28 cellular contexts compared by ENCODE assay signal in genomic region chr19:40415799-40416198, GRCh38. TPM values are rescaled to one million over a fixed set of nuclear protein-coding genes. Genes with fewer than 3 reads are reported as not detected.
DNase-seq lines count a peak whose midpoint lies in the region; ATAC-seq, FAIRE-seq and TF ChIP-seq lines count a peak whose summit lies in the region.
"Had no signal": no experiment of that assay in that cellular context is flagged by ENCODE, and none has a peak within 500 bp of the region (broad histone marks: within the 10 kb centered on the region; RNA-seq: fewer than 3 reads in every experiment).

No MANE protein-coding gene starts in this region.

- H3K4me3 ChIP-seq in left ventricle myocardium inferior (no peak overlapping the region), GM12878 (no peak overlapping the region), mesenchymal stem cell (ENCODE audit: insufficient read depth in 1 of 2, low read depth in 1 of 2, low read length in 2 of 2) (no peak overlapping the region), sigmoid colon (no peak overlapping the region)
- H3K4me3 ChIP-seq: body of pancreas, esophagus muscularis mucosa, HAP-1, mucosa of descending colon, spleen, vagina had no signal

- RAD21 ChIA-PET in GM12878 (lab: Charles Lee; ENCODE audit: unreplicated experiment), result interaction anchor here (0.7 to 0.9 kb wide), 2 partner anchors 27 to 67 kb away, joined by 3 read pairs; partner anchors contain the start of genes C19orf47 and PLD3

- intact Hi-C loops in left ventricle myocardium inferior (cut with micrococcal nuclease), result no loop called here
- intact Hi-C loops in Right ventricle myocardium inferior (cut with DNase I), result no loop called here
- intact Hi-C loops in GM12878 (cut with micrococcal nuclease; ENCODE audit: unreplicated experiment), result loop anchor here (5.0 kb wide), 1 partner anchor 58 kb away; no protein-coding TSS in a partner anchor
- intact Hi-C loops in sigmoid colon (cut with DNase I), result no loop called here

- H3K14ac ChIP-seq in mesenchymal stem cell (ENCODE audit: low read length in 2 of 2), result no peak overlapping the region

- no TSS peak for BruUV-seq in GM12878 (replicated peaks; lab: Mats Ljungman, UMichigan)

- H4K20me1 ChIP-seq in GM12878 (ENCODE audit: control insufficient read depth, insufficient read depth), result no peaks in the 10 kb centered on the region

- no peaks in the 10 kb centered on the region for H3K9me3 Mint-ChIP-seq in type B pancreatic cell
- H3K9me3 Mint-ChIP-seq: activated CD4-positive, alpha-beta T cell treated with anti-CD3 and anti-CD28 coated beads, Interleukin-2, amount 10 ng/mL, durations not matched to agents 7 days and 5 days; effector memory CD8-positive, alpha-beta T cell; stimulated activated memory B cell treated with anti-CD40 and anti-IgM and Interleukin-4, amounts not matched to agents 10 μg/mL and 1 μg/mL and 100 μg/mL, for 72 hours had no signal

- H3K9ac ChIP-seq in GM12878 (ENCODE audit: control insufficient read depth, insufficient read depth, low read length) (no peak overlapping the region; the same call in 1 of the 2 replicates), mesenchymal stem cell (ENCODE audit: low read length) (no peak overlapping the region)

- H3K4me1 Mint-ChIP-seq in type B pancreatic cell (ENCODE audit: unreplicated experiment), result peaks cover 17% of the 10 kb centered on the region

- H2AK5ac ChIP-seq in mesenchymal stem cell (ENCODE audit: low read length, severe bottlenecking), result peak overlapping the region; percentile 42

- no peaks in the 10 kb centered on the region for H3K79me2 ChIP-seq in GM12878 (ENCODE audit: control insufficient read depth, insufficient read depth, low read length)

- TF ChIP-seq CTCF in left ventricle myocardium inferior (IDR thresholded peaks at IDR 0.05; ENCODE audit: borderline replicate concordance) (no peak), GM12878 (IDR thresholded peaks at IDR 0.05 in 2 of 3, conservative IDR thresholded peaks at IDR 0.05 in 1 of 3; ENCODE audit: control insufficient read depth in 2 of 3, extremely low read depth in 1 of 3, insufficient read depth in 1 of 3, low read depth in 3 of 3, low read length in 3 of 3) (no peak), type B pancreatic cell (conservative IDR thresholded peaks at IDR 0.05) (no peak), sigmoid colon (IDR thresholded peaks at IDR 0.05) (no peak)

- 100% methylated on average over 2 of the region's 2 CpGs for WGBS in GM12878 (ENCODE audit: insufficient coverage, insufficient replicate concordance, low lambda C conversion rate, missing lambda C conversion rate)
- 98% methylated on average over 2 of the region's 2 CpGs for WGBS in mesenchymal stem cell
- 82 to 93% methylated on average over 2 of the region's 2 CpGs for WGBS in sigmoid colon, 2 donors

- DNase-seq in left ventricle myocardium inferior (no peak), Right ventricle myocardium inferior (ENCODE audit: missing footprints) (no peak), GM12878 (ENCODE audit: low read depth, low spot score) (no peak), mesenchymal stem cell (no peak), type B pancreatic cell (ENCODE audit: extremely low spot score, unreplicated experiment) (no peak), sigmoid colon (no peak), kidney tubule cell (ENCODE audit: low spot score) (no peak)
- DNase-seq: activated CD4-positive, alpha-beta T cell treated with anti-CD3 and anti-CD28 coated beads, Interleukin-2, amount 10 ng/mL, durations not matched to agents 7 days and 5 days; body of pancreas; Calu3; effector memory CD8-positive, alpha-beta T cell; hippocampal formation; Kasumi-1; mucosa of descending colon; MV-4-11; NCI-H524; spleen; stimulated activated CD4-positive, alpha-beta T cell treated with anti-CD3 and anti-CD28 coated beads, Interleukin-2, amount 100 ng/mL, for 48 hours had no signal

- H3K27ac ChIP-seq in left ventricle myocardium inferior (replicated peaks), result peak overlapping the region; percentile 99
- peak overlapping the region; percentile 63 for H3K27ac ChIP-seq in GM12878 (ENCODE audit: control insufficient read depth, insufficient read depth)
- no peak overlapping the region for H3K27ac ChIP-seq in mesenchymal stem cell (ENCODE audit: low read length, poor library complexity, severe bottlenecking)
- no peak overlapping the region for H3K27ac ChIP-seq in sigmoid colon
- H3K27ac ChIP-seq: body of pancreas, vagina had no signal

- no peak for ATAC-seq in Right ventricle myocardium inferior
- no peak for ATAC-seq in GM12878
- no peak for ATAC-seq in GM19023 (IDR thresholded peaks at IDR 0.05; ENCODE audit: unreplicated experiment)
- ATAC-seq: body of pancreas; effector memory CD8-positive, alpha-beta T cell; mucosa of descending colon; stimulated activated memory B cell treated with anti-CD40 and anti-IgM and Interleukin-4, amounts not matched to agents 10 μg/mL and 1 μg/mL and 100 μg/mL, for 72 hours had no signal

- H3K4me3 Mint-ChIP-seq in type B pancreatic cell, result no peak overlapping the region
- H3K4me3 Mint-ChIP-seq: activated CD4-positive, alpha-beta T cell treated with anti-CD3 and anti-CD28 coated beads, Interleukin-2, amount 10 ng/mL, durations not matched to agents 7 days and 5 days; B cell; effector memory CD8-positive, alpha-beta T cell; stimulated activated memory B cell treated with anti-CD40 and anti-IgM and Interleukin-4, amounts not matched to agents 10 μg/mL and 1 μg/mL and 100 μg/mL, for 72 hours had no signal

- no peaks in the 10 kb centered on the region for H3K36me3 Mint-ChIP-seq in type B pancreatic cell
- H3K36me3 Mint-ChIP-seq: stimulated activated memory B cell treated with anti-CD40 and anti-IgM and Interleukin-4, amounts not matched to agents 10 μg/mL and 1 μg/mL and 100 μg/mL, for 72 hours had no signal

- H3K9me3 ChIP-seq in left ventricle myocardium inferior (replicated peaks) (no peaks in the 10 kb centered on the region), GM12878 (replicated peaks; ENCODE audit: control insufficient read depth, insufficient read depth, low read length) (no peaks in the 10 kb centered on the region), mesenchymal stem cell (ENCODE audit: control insufficient read depth, low read length) (no peaks in the 10 kb centered on the region), sigmoid colon (no peaks in the 10 kb centered on the region)
- H3K9me3 ChIP-seq: body of pancreas, esophagus muscularis mucosa, HAP-1, mucosa of descending colon, spleen, vagina had no signal

- H4K91ac ChIP-seq in mesenchymal stem cell (ENCODE audit: low read length), result peak overlapping the region; percentile 69

- H2BK15ac ChIP-seq in mesenchymal stem cell (ENCODE audit: low read depth, poor library complexity, severe bottlenecking), result peak overlapping the region; percentile 70

- H3K79me1 ChIP-seq in mesenchymal stem cell (replicated peaks; ENCODE audit: low read length, poor library complexity, severe bottlenecking), result no peaks in the 10 kb centered on the region

- H2BK12ac ChIP-seq in mesenchymal stem cell (ENCODE audit: low read length in 2 of 2), result peak overlapping the region; percentile 81 to 98

- H3K27ac Mint-ChIP-seq in type B pancreatic cell, result peak overlapping the region; percentile 18
- H3K27ac Mint-ChIP-seq: B cell; effector memory CD8-positive, alpha-beta T cell had no signal

- no peaks in the 10 kb centered on the region for H3K27me3 ChIP-seq in left ventricle myocardium inferior (ENCODE audit: low read depth)
- no peaks in the 10 kb centered on the region for H3K27me3 ChIP-seq in GM12878 (replicated peaks in 1 of 2; ENCODE audit: control insufficient read depth in 2 of 2, insufficient read depth in 2 of 2, low read length in 1 of 2)
- H3K27me3 ChIP-seq in mesenchymal stem cell (ENCODE audit: control insufficient read depth in 1 of 2, insufficient read depth in 1 of 2, low read length in 2 of 2), result peaks cover 3 to 18% of the 10 kb centered on the region in 2 experiments
- no peaks in the 10 kb centered on the region for H3K27me3 ChIP-seq in sigmoid colon
- H3K27me3 ChIP-seq: body of pancreas, esophagus muscularis mucosa, vagina had no signal

- in situ Hi-C loops in GM12878 (cut with MboI), result no loop called here

- SMC1A ChIA-PET in GM12878 (lab: Charles Lee; ENCODE audit: uncharacterized antibody, unreplicated experiment), result interaction anchor here (1.0 to 2.3 kb wide), 7 partner anchors 9 to 130 kb away, joined by 3 to 11 read pairs (median 7); partner anchors contain the start of genes SERTAD1 and SERTAD3

- TF ChIP-seq EP300 in GM12878 (IDR thresholded peaks at IDR 0.05; ENCODE audit: borderline replicate concordance in 1 of 2, control insufficient read depth in 1 of 2, low read depth in 2 of 2, low read length in 2 of 2) (no peak), sigmoid colon (IDR thresholded peaks at IDR 0.05) (no peak)

- H3K4ac ChIP-seq in mesenchymal stem cell (ENCODE audit: low read depth in 1 of 2, low read length in 2 of 2), result peak overlapping the region; percentile 32 to 83

- FAIRE-seq in GM12878 (lab: Jason Lieb, UNC), result peak; percentile 38
- FAIRE-seq: frontal cortex, RCC 7860 had no signal

- CTCF ChIA-PET in GM12878 (lab: Yijun Ruan, JAX), result interaction anchor here (1.0 to 2.2 kb wide), 5 partner anchors 10 to 62 kb away, joined by 3 to 7 read pairs (median 3); partner anchors contain the start of genes SERTAD1 and SERTAD3

- peak overlapping the region; percentile 28 to 52 for H3K18ac ChIP-seq in mesenchymal stem cell (ENCODE audit: low read depth in 1 of 2, low read length in 2 of 2)

- H3K23ac ChIP-seq in mesenchymal stem cell (ENCODE audit: low read length in 2 of 2), result no peak overlapping the region

- POLR2A ChIA-PET in GM12878 (lab: Charles Lee), result interaction anchor here (0.6 to 2.8 kb wide), 5 partner anchors 10 to 130 kb away, joined by 3 to 12 read pairs (median 7); partner anchors contain the start of genes BLVRB and SERTAD1

- peaks cover 79% of the 10 kb centered on the region for H3K4me1 ChIP-seq in left ventricle myocardium inferior
- H3K4me1 ChIP-seq in GM12878 (ENCODE audit: control insufficient read depth, insufficient read depth, low read length), result peaks cover 34% of the 10 kb centered on the region
- H3K4me1 ChIP-seq in mesenchymal stem cell (ENCODE audit: control insufficient read depth, insufficient read depth, low read depth, low read length), result peaks cover 25% of the 10 kb centered on the region
- peaks cover 0 to 10% (median 5%) of the 10 kb centered on the region in 4 donors for H3K4me1 ChIP-seq in sigmoid colon
- H3K4me1 ChIP-seq: body of pancreas, HAP-1 had no signal

- TF ChIP-seq POLR2A in GM12878 (IDR thresholded peaks at IDR 0.05; ENCODE audit: low read depth, low read length), result no peak
- TF ChIP-seq POLR2A in sigmoid colon (IDR thresholded peaks at IDR 0.05), result no peak

- H4K8ac ChIP-seq in mesenchymal stem cell (ENCODE audit: low read length), result peak overlapping the region; percentile 62

- H2BK120ac ChIP-seq in mesenchymal stem cell (ENCODE audit: low read depth, low read length), result peak overlapping the region; percentile 64

- H3K4me2 ChIP-seq in GM12878 (ENCODE audit: control insufficient read depth, insufficient read depth), result no peak overlapping the region; the same call in 1 of the 2 replicates
- no peak overlapping the region for H3K4me2 ChIP-seq in mesenchymal stem cell (ENCODE audit: low read length, poor library complexity, severe bottlenecking)

- TF ChIP-seq RAD21 in GM12878 (IDR thresholded peaks at IDR 0.05; ENCODE audit: insufficient read depth, low read depth, low read length), result no peak

- no peak overlapping the region for H2BK5ac ChIP-seq in mesenchymal stem cell (ENCODE audit: low read depth, low read length, poor library complexity, severe bottlenecking)

- no peak overlapping the region for H2AFZ ChIP-seq in GM12878 (ENCODE audit: control insufficient read depth, low read depth, low read length)
- H2AFZ ChIP-seq in mesenchymal stem cell (ENCODE audit: low read depth, low read length), result no peak overlapping the region

- no peaks in the 10 kb centered on the region for H3K27me3 Mint-ChIP-seq in type B pancreatic cell
- H3K27me3 Mint-ChIP-seq: activated CD4-positive, alpha-beta T cell treated with anti-CD3 and anti-CD28 coated beads, Interleukin-2, amount 10 ng/mL, durations not matched to agents 7 days and 5 days; B cell; stimulated activated memory B cell treated with anti-CD40 and anti-IgM and Interleukin-4, amounts not matched to agents 10 μg/mL and 1 μg/mL and 100 μg/mL, for 72 hours had no signal

- H3K36me3 ChIP-seq in left ventricle myocardium inferior (no peaks in the 10 kb centered on the region), GM12878 (ENCODE audit: control insufficient read depth in 2 of 2, insufficient read depth in 2 of 2, low read length in 1 of 2) (no peaks in the 10 kb centered on the region), mesenchymal stem cell (ENCODE audit: control insufficient read depth in 1 of 2, insufficient read depth in 2 of 2, low read depth in 1 of 2, low read length in 2 of 2) (no peaks in the 10 kb centered on the region), sigmoid colon (no peaks in the 10 kb centered on the region)
- H3K36me3 ChIP-seq: esophagus muscularis mucosa, HAP-1, spleen, vagina had no signal

RNA-seq across cellular contexts. Expression of gene PRX, which starts 2.6 kb away (rescaled TPM):
- 3.3 TPM for total RNA-seq in left ventricle myocardium inferior
- 3.5 TPM for total RNA-seq in Right ventricle myocardium inferior
- total RNA-seq in GM12878 (2013; cell fraction: nucleolus; rRNA removed), result 1.8 TPM in 2 replicates
- total RNA-seq in GM12878 (2014; rRNA removed), result 0.98 and 1.1 TPM in 2 replicates
- total RNA-seq in GM12878 (2014; rRNA removed; fragmentation: Illumina TruSeq; extraction: Trizol), result 0.54 and 0.69 TPM in 2 replicates
- total RNA-seq in GM12878 (2021), result 1.2 and 1.3 TPM in 2 replicates
- polyA plus RNA-seq in GM12878 (2011; ENCODE audit: low read depth), result 0.51 TPM
- polyA plus RNA-seq in GM12878 (2011; rRNA removed), result 0.45 and 0.71 TPM in 2 replicates
- 0.88 and 0.97 TPM in 2 replicates for polyA plus RNA-seq in GM12878 (2011; cell fraction: cytosol; rRNA removed)
- 0.78 and 1.2 TPM in 2 replicates for polyA plus RNA-seq in GM12878 (2011; cell fraction: nucleus; rRNA removed)
- polyA plus RNA-seq in GM12878 (2012), result 1.2 and 1.3 TPM in 2 replicates
- 0.27 and 0.50 TPM in 2 replicates for polyA plus RNA-seq in GM12878 (2014; fragmentation: Illumina TruSeq; extraction: Trizol)
- polyA plus RNA-seq in GM12878 (2014; fragmentation: Nextera tagmentation; extraction: Ambion mirVana), result under 1 TPM in 1 of 2 experiments, not detected in 1; 0.02 TPM
- polyA plus RNA-seq in GM12878 (2014; rRNA removed), result 1.1 and 1.4 TPM in 2 replicates
- under 1 TPM; 0.12 to 0.29 TPM for polyA plus RNA-seq in GM12878 (2016; fragmentation: Nextera tagmentation; extraction: Ambion mirVana)
- polyA minus RNA-seq in GM12878 (2011; rRNA and poly(A)+ RNA removed), result 0.22 and 1.0 TPM in 2 replicates
- polyA minus RNA-seq in GM12878 (2011; cell fraction: cytosol; rRNA and poly(A)+ RNA removed), result 0.27 TPM in 1 of 2 replicates, not detected in the other
- polyA minus RNA-seq in GM12878 (2011; cell fraction: nucleus; rRNA and poly(A)+ RNA removed), result 0.24 and 0.38 TPM in 2 replicates
- polyA plus RNA-seq in mesenchymal stem cell (2013, experiment 1 of 2), result 2.1 TPM
- 1.9 TPM for polyA plus RNA-seq in mesenchymal stem cell (2013, experiment 2 of 2)
- total RNA-seq in type B pancreatic cell (ENCODE audit: low replicate concordance), result 1.2 and 11.7 TPM in 2 replicates
- total RNA-seq in sigmoid colon, result 1 to 10 TPM; 3.5 to 8.6 (median 5.0) TPM
- polyA plus RNA-seq in sigmoid colon, result 1 to 10 TPM in 2 of 3 donors, under 1 TPM in 1; 0.69 to 2.0 (median 1.8) TPM

RNA-seq across cellular contexts. Expression of gene SERTAD1, which starts 10.0 kb away (rescaled TPM):
- 9.2 TPM for total RNA-seq in left ventricle myocardium inferior
- 12.0 TPM for total RNA-seq in Right ventricle myocardium inferior
- 3.5 and 3.7 TPM in 2 replicates for total RNA-seq in GM12878 (2013; cell fraction: nucleolus; rRNA removed)
- 12.2 and 12.9 TPM in 2 replicates for total RNA-seq in GM12878 (2014; rRNA removed)
- total RNA-seq in GM12878 (2014; rRNA removed; fragmentation: Illumina TruSeq; extraction: Trizol), result 4.0 and 4.5 TPM in 2 replicates
- total RNA-seq in GM12878 (2021), result 10.4 and 10.7 TPM in 2 replicates
- polyA plus RNA-seq in GM12878 (2011; ENCODE audit: low read depth), result 4.4 TPM
- polyA plus RNA-seq in GM12878 (2011; rRNA removed), result 3.8 and 6.5 TPM in 2 replicates
- polyA plus RNA-seq in GM12878 (2011; cell fraction: cytosol; rRNA removed), result 9.8 and 14.0 TPM in 2 replicates
- 9.6 and 11.2 TPM in 2 replicates for polyA plus RNA-seq in GM12878 (2011; cell fraction: nucleus; rRNA removed)
- polyA plus RNA-seq in GM12878 (2012), result 8.4 and 12.0 TPM in 2 replicates
- 0.89 and 2.6 TPM in 2 replicates for polyA plus RNA-seq in GM12878 (2014; fragmentation: Illumina TruSeq; extraction: Trizol)
- polyA plus RNA-seq in GM12878 (2014; fragmentation: Nextera tagmentation; extraction: Ambion mirVana), result 1 to 10 TPM in 1 of 2 experiments, under 1 TPM in 1; 0.23 to 1.6 TPM
- 9.5 and 12.9 TPM in 2 replicates for polyA plus RNA-seq in GM12878 (2014; rRNA removed)
- polyA plus RNA-seq in GM12878 (2016; fragmentation: Nextera tagmentation; extraction: Ambion mirVana), result 10 to 100 TPM; 12.5 to 14.2 TPM
- polyA minus RNA-seq in GM12878 (2011; rRNA and poly(A)+ RNA removed), result 1.9 and 4.7 TPM in 2 replicates
- 2.4 TPM in 2 replicates for polyA minus RNA-seq in GM12878 (2011; cell fraction: cytosol; rRNA and poly(A)+ RNA removed)
- 3.4 and 5.7 TPM in 2 replicates for polyA minus RNA-seq in GM12878 (2011; cell fraction: nucleus; rRNA and poly(A)+ RNA removed)
- polyA plus RNA-seq in mesenchymal stem cell (2013, experiment 1 of 2), result 11.7 TPM
- polyA plus RNA-seq in mesenchymal stem cell (2013, experiment 2 of 2), result 12.3 TPM
- total RNA-seq in type B pancreatic cell (ENCODE audit: low replicate concordance), result 9.2 and 14.4 TPM in 2 replicates
- total RNA-seq in sigmoid colon, result 10 to 100 TPM; 10.2 to 29.2 (median 15.7) TPM
- polyA plus RNA-seq in sigmoid colon, result 10 to 100 TPM; 14.4 to 44.4 (median 24.0) TPM

RNA-seq across cellular contexts. Expression of gene HIPK4, which starts 25.8 kb away (rescaled TPM):
- total RNA-seq in left ventricle myocardium inferior (not detected), Right ventricle myocardium inferior (not detected), GM12878 (2014; rRNA removed) (not detected in 2 replicates), GM12878 (2014; rRNA removed; fragmentation: Illumina TruSeq; extraction: Trizol) (not detected in 2 replicates), GM12878 (2021) (0.13 TPM in 1 of 2 replicates, not detected in the other), type B pancreatic cell (ENCODE audit: low replicate concordance) (0.12 TPM in 1 of 2 replicates, not detected in the other), sigmoid colon (under 1 TPM in 2 of 4 donors, not detected in 2; 0.14 to 0.36 TPM)
- total RNA-seq in GM12878 (2013; cell fraction: nucleolus; rRNA removed), result not detected in 2 replicates
- polyA plus RNA-seq in GM12878 (2011; ENCODE audit: low read depth), result not detected
- polyA plus RNA-seq in GM12878 (2011; rRNA removed) (not detected in 2 replicates), GM12878 (2014; fragmentation: Illumina TruSeq; extraction: Trizol) (not detected in 2 replicates), GM12878 (2014; fragmentation: Nextera tagmentation; extraction: Ambion mirVana) (not detected), GM12878 (2014; rRNA removed) (not detected in 2 replicates), GM12878 (2016; fragmentation: Nextera tagmentation; extraction: Ambion mirVana) (under 1 TPM; 0.07 to 0.08 TPM), sigmoid colon (under 1 TPM in 1 of 3 donors, not detected in 2; 0.06 TPM)
- not detected in 2 replicates for polyA plus RNA-seq in GM12878 (2011; cell fraction: cytosol; rRNA removed)
- polyA plus RNA-seq in GM12878 (2011; cell fraction: nucleus; rRNA removed), result not detected in 2 replicates
- 0.04 and 0.05 TPM in 2 replicates for polyA plus RNA-seq in GM12878 (2012)
- not detected in 2 replicates for polyA minus RNA-seq in GM12878 (2011; rRNA and poly(A)+ RNA removed)
- polyA minus RNA-seq in GM12878 (2011; cell fraction: cytosol; rRNA and poly(A)+ RNA removed), result not detected in 2 replicates
- not detected in 2 replicates for polyA minus RNA-seq in GM12878 (2011; cell fraction: nucleus; rRNA and poly(A)+ RNA removed)
- polyA plus RNA-seq in mesenchymal stem cell (2013, experiment 1 of 2), result 0.29 TPM
- polyA plus RNA-seq in mesenchymal stem cell (2013, experiment 2 of 2), result 0.25 TPM
- total RNA-seq: activated CD4-positive, alpha-beta T cell treated with anti-CD3 and anti-CD28 coated beads, Interleukin-2, amount 10 ng/mL, durations not matched to agents 7 days and 5 days; body of pancreas; frontal cortex; renal cortical epithelial cell; T-helper 1 cell treated with Interleukin-12 subunit alpha and Interleukin-12 subunit beta and Interleukin-4 antibody, amounts not matched to agents 30 ng/mL and 1 ng/mL, for 36 hours had no signal

RNA-seq across cellular contexts. Expression of gene SERTAD3, which starts 28.3 kb away (rescaled TPM):
- total RNA-seq in left ventricle myocardium inferior (16.2 TPM), Right ventricle myocardium inferior (28.2 TPM), GM12878 (2014; rRNA removed) (14.4 and 16.7 TPM in 2 replicates), GM12878 (2014; rRNA removed; fragmentation: Illumina TruSeq; extraction: Trizol) (12.4 and 13.6 TPM in 2 replicates), GM12878 (2021) (19.3 and 22.4 TPM in 2 replicates), type B pancreatic cell (ENCODE audit: low replicate concordance) (33.7 and 41.7 TPM in 2 replicates), sigmoid colon (10 to 100 TPM; 15.5 to 34.2 (median 26.0) TPM)
- 6.7 and 7.3 TPM in 2 replicates for total RNA-seq in GM12878 (2013; cell fraction: nucleolus; rRNA removed)
- 7.0 TPM for polyA plus RNA-seq in GM12878 (2011; ENCODE audit: low read depth)
- polyA plus RNA-seq in GM12878 (2011; rRNA removed) (10.0 and 12.9 TPM in 2 replicates), GM12878 (2014; fragmentation: Illumina TruSeq; extraction: Trizol) (7.4 and 9.5 TPM in 2 replicates), GM12878 (2014; fragmentation: Nextera tagmentation; extraction: Ambion mirVana) (1 to 10 TPM; 4.2 to 8.4 TPM), GM12878 (2014; rRNA removed) (13.8 and 16.2 TPM in 2 replicates), GM12878 (2016; fragmentation: Nextera tagmentation; extraction: Ambion mirVana) (10 to 100 TPM; 13.9 to 17.4 TPM), sigmoid colon (10 to 100 TPM; 28.9 to 60.7 (median 30.4) TPM)
- polyA plus RNA-seq in GM12878 (2011; cell fraction: cytosol; rRNA removed), result 12.1 and 13.4 TPM in 2 replicates
- 10.8 and 11.0 TPM in 2 replicates for polyA plus RNA-seq in GM12878 (2011; cell fraction: nucleus; rRNA removed)
- polyA plus RNA-seq in GM12878 (2012), result 11.3 TPM in 2 replicates
- 11.6 and 22.9 TPM in 2 replicates for polyA minus RNA-seq in GM12878 (2011; rRNA and poly(A)+ RNA removed)
- 12.4 and 13.5 TPM in 2 replicates for polyA minus RNA-seq in GM12878 (2011; cell fraction: cytosol; rRNA and poly(A)+ RNA removed)
- polyA minus RNA-seq in GM12878 (2011; cell fraction: nucleus; rRNA and poly(A)+ RNA removed), result 4.2 and 7.0 TPM in 2 replicates
- polyA plus RNA-seq in mesenchymal stem cell (2013, experiment 1 of 2), result 22.0 TPM
- 22.4 TPM for polyA plus RNA-seq in mesenchymal stem cell (2013, experiment 2 of 2)

RNA-seq across cellular contexts. Expression of gene BLVRB, which starts 49.7 kb away (rescaled TPM):
- 91.3 TPM for total RNA-seq in left ventricle myocardium inferior
- total RNA-seq in Right ventricle myocardium inferior, result 127 TPM
- total RNA-seq in GM12878 (2013; cell fraction: nucleolus; rRNA removed), result 4.3 and 4.8 TPM in 2 replicates
- total RNA-seq in GM12878 (2014; rRNA removed), result 47.5 and 48.3 TPM in 2 replicates
- total RNA-seq in GM12878 (2014; rRNA removed; fragmentation: Illumina TruSeq; extraction: Trizol), result 21.2 and 21.7 TPM in 2 replicates
- 30.0 and 31.6 TPM in 2 replicates for total RNA-seq in GM12878 (2021)
- 11.0 TPM for polyA plus RNA-seq in GM12878 (2011; ENCODE audit: low read depth)
- 10.9 and 23.9 TPM in 2 replicates for polyA plus RNA-seq in GM12878 (2011; rRNA removed)
- 56.6 and 61.9 TPM in 2 replicates for polyA plus RNA-seq in GM12878 (2011; cell fraction: cytosol; rRNA removed)
- polyA plus RNA-seq in GM12878 (2011; cell fraction: nucleus; rRNA removed), result 23.4 and 36.2 TPM in 2 replicates
- 30.3 and 49.5 TPM in 2 replicates for polyA plus RNA-seq in GM12878 (2012)
- 2.5 and 11.3 TPM in 2 replicates for polyA plus RNA-seq in GM12878 (2014; fragmentation: Illumina TruSeq; extraction: Trizol)
- 10 to 100 TPM in 1 of 2 experiments, 1 to 10 TPM in 1; 6.3 to 16.3 TPM for polyA plus RNA-seq in GM12878 (2014; fragmentation: Nextera tagmentation; extraction: Ambion mirVana)
- polyA plus RNA-seq in GM12878 (2014; rRNA removed), result 53.3 and 58.1 TPM in 2 replicates
- polyA plus RNA-seq in GM12878 (2016; fragmentation: Nextera tagmentation; extraction: Ambion mirVana), result 10 to 100 TPM; 38.9 to 42.7 TPM
- 14.0 and 17.2 TPM in 2 replicates for polyA minus RNA-seq in GM12878 (2011; rRNA and poly(A)+ RNA removed)
- 44.1 and 48.3 TPM in 2 replicates for polyA minus RNA-seq in GM12878 (2011; cell fraction: cytosol; rRNA and poly(A)+ RNA removed)
- polyA minus RNA-seq in GM12878 (2011; cell fraction: nucleus; rRNA and poly(A)+ RNA removed), result 5.6 and 10.3 TPM in 2 replicates
- 83.8 TPM for polyA plus RNA-seq in mesenchymal stem cell (2013, experiment 1 of 2)
- 80.0 TPM for polyA plus RNA-seq in mesenchymal stem cell (2013, experiment 2 of 2)
- total RNA-seq in type B pancreatic cell (ENCODE audit: low replicate concordance), result 32.2 and 47.9 TPM in 2 replicates
- total RNA-seq in sigmoid colon, result 100 to 1,000 TPM; 115 to 232 (median 210) TPM
- 100 to 1,000 TPM; 139 to 224 (median 196) TPM for polyA plus RNA-seq in sigmoid colon

Comparison
In these comparisons a context has a peak if more than half of its experiments do, and no peak if none do; other contexts are left out.
1. H3K27ac ChIP-seq: peak in left ventricle myocardium inferior (single experiment) and GM12878 (single experiment); none in mesenchymal stem cell (single experiment) and sigmoid colon (0 of 4).